ENCODE assay signal across 1 cellular context in genomic region chr17:40402668-40403067, GRCh38.
TF ChIP-seq lines count a peak whose summit lies in the region.

No MANE protein-coding gene starts in this region.

TF ChIP-seq in WTC11, 78 proteins besides CTCF, POLR2A, EP300 and RAD21:
- no peak for TF ChIP-seq E2F5 (CRISPR knock-in tag; IDR thresholded peaks at IDR 0.05)
- no peak for TF ChIP-seq PRDM15 (CRISPR knock-in tag; IDR thresholded peaks at IDR 0.05)
- TF ChIP-seq ZMAT4 (CRISPR knock-in tag; IDR thresholded peaks at IDR 0.05): no peak
- TF ChIP-seq ETV6 (CRISPR knock-in tag; IDR thresholded peaks at IDR 0.05): no peak
- no peak for TF ChIP-seq NFE2L1 (CRISPR knock-in tag; IDR thresholded peaks at IDR 0.05)
- TF ChIP-seq MAX (CRISPR knock-in tag; IDR thresholded peaks at IDR 0.05): no peak
- no peak for TF ChIP-seq TCF7 (CRISPR knock-in tag; IDR thresholded peaks at IDR 0.05; ENCODE audit: low read depth)
- no peak for TF ChIP-seq IRF1 (CRISPR knock-in tag; IDR thresholded peaks at IDR 0.05)
- TF ChIP-seq JAZF1 (CRISPR knock-in tag; IDR thresholded peaks at IDR 0.05): no peak
- no peak for TF ChIP-seq GRHL2 (CRISPR knock-in tag; IDR thresholded peaks at IDR 0.05; ENCODE audit: insufficient replicate concordance, severe bottlenecking)
- TF ChIP-seq E2F4 (CRISPR knock-in tag; IDR thresholded peaks at IDR 0.05; ENCODE audit: borderline replicate concordance, low read depth): no peak
- no peak for TF ChIP-seq ZNF263 (CRISPR knock-in tag; IDR thresholded peaks at IDR 0.05; ENCODE audit: low read depth)
- TF ChIP-seq KAT7 (CRISPR knock-in tag; IDR thresholded peaks at IDR 0.05; ENCODE audit: borderline replicate concordance): no peak
- no peak for TF ChIP-seq PREB (CRISPR knock-in tag; IDR thresholded peaks at IDR 0.05; ENCODE audit: borderline replicate concordance)
